8 cellular contexts compared by ENCODE assay signal in genomic region chr11:121723261-121723741, GRCh38.
DNase-seq lines count a peak whose midpoint lies in the region; TF ChIP-seq lines count a peak whose summit lies in the region.

No MANE protein-coding gene starts in this region.

- H3K27me3 ChIP-seq in esophagus squamous epithelium (peaks cover 0 to 18% (median 0%) of the 10 kb centered on the region in 4 donors), mucosa of stomach (ENCODE audit: control insufficient read depth, insufficient read depth, low read length) (peaks cover 10% of the 10 kb centered on the region), tibial nerve (no peaks in the 10 kb centered on the region)

- no peak for TF ChIP-seq CTCF in esophagus squamous epithelium (IDR thresholded peaks at IDR 0.05)
- TF ChIP-seq CTCF in tibial nerve (IDR thresholded peaks at IDR 0.05): no peak
- no peak for TF ChIP-seq CTCF in OCI-LY7 (conservative IDR thresholded peaks at IDR 0.05; ENCODE audit: low read length)

- CTCF ChIA-PET in OCI-LY7 (lab: Charles Lee; ENCODE audit: unreplicated experiment): no interaction called here

- no peak overlapping the region for H2AFZ ChIP-seq in OCI-LY7 (ENCODE audit: low read length)

- POLR2A ChIA-PET in OCI-LY7 (lab: Charles Lee): no interaction called here

- intact Hi-C loops in esophagus squamous epithelium (cut with DNase I) (no loop called here), OCI-LY7 (cut with micrococcal nuclease; ENCODE audit: unreplicated experiment) (no loop called here)

- peak overlapping the region; percentile 8 to 65 (median 40) for H3K4me3 ChIP-seq in esophagus squamous epithelium
- H3K4me3 ChIP-seq in mucosa of stomach (ENCODE audit: low read length): peak overlapping the region; percentile 19
- H3K4me3 ChIP-seq in tibial nerve: peak overlapping the region; percentile 41 to 61 (median 47)
- no peak overlapping the region for H3K4me3 ChIP-seq in OCI-LY7 (ENCODE audit: low read depth, low read length, poor library complexity, severe bottlenecking)

- H3K4me1 ChIP-seq in esophagus squamous epithelium: peaks cover 5 to 20% (median 15%) of the 10 kb centered on the region in 3 donors
- peaks cover 5% of the 10 kb centered on the region for H3K4me1 ChIP-seq in mucosa of stomach (ENCODE audit: control insufficient read depth, insufficient read depth, low read length)
- peaks cover 0 to 25% (median 0%) of the 10 kb centered on the region in 4 donors for H3K4me1 ChIP-seq in tibial nerve
- no peaks in the 10 kb centered on the region for H3K4me1 ChIP-seq in OCI-LY7 (ENCODE audit: insufficient read depth, low read length, poor library complexity, severe bottlenecking)

- peak; percentile 89 for DNase-seq in NCI-H69 (lab: John Stamatoyannopoulos, UW)
- DNase-seq in esophagus squamous epithelium (lab: John Stamatoyannopoulos, UW): no peak
- peak; percentile 30 to 33 for DNase-seq in tibial nerve (ENCODE audit: low spot score in 2 of 2)
- DNase-seq in activated CD4-positive, alpha-beta T cell treated with anti-CD3 and anti-CD28 coated beads, Interleukin-2, amount 50 U/mL, for 4 hours: no peak
- no peak for DNase-seq in foreskin melanocyte
- no peak for DNase-seq in OCI-LY7 (ENCODE audit: low spot score)
- DNase-seq in MV-4-11 (lab: John Stamatoyannopoulos, UW): no peak

- H3K27ac ChIP-seq in esophagus squamous epithelium: peak overlapping the region; percentile 25 to 89 (median 76)
- peak overlapping the region; percentile 79 to 99 (median 89) for H3K27ac ChIP-seq in tibial nerve
- no peak overlapping the region for H3K27ac ChIP-seq in OCI-LY7 (ENCODE audit: low read depth, low read length, poor library complexity, severe bottlenecking)

- H3K4me2 ChIP-seq in OCI-LY7 (ENCODE audit: low read length): no peak overlapping the region

- peak overlapping the region; percentile 34 for H3K9ac ChIP-seq in mucosa of stomach (ENCODE audit: low read length)

- no peaks in the 10 kb centered on the region for H3K9me2 ChIP-seq in OCI-LY7 (ENCODE audit: insufficient read depth, low read length)

- no peaks in the 10 kb centered on the region for H3K79me2 ChIP-seq in OCI-LY7 (ENCODE audit: insufficient read depth, low read depth, low read length)

- peak in 1 of 2 donors; percentile 18 for TF ChIP-seq EP300 in tibial nerve (IDR thresholded peaks at IDR 0.05)

- BruUV-seq in OCI-LY7 (replicated peaks; lab: Mats Ljungman, UMichigan): no TSS peak

- H3K9me3 ChIP-seq in esophagus squamous epithelium (no peaks in the 10 kb centered on the region), mucosa of stomach (ENCODE audit: control insufficient read depth, low read length) (no peaks in the 10 kb centered on the region), tibial nerve (no peaks in the 10 kb centered on the region), OCI-LY7 (ENCODE audit: low read length) (no peaks in the 10 kb centered on the region)

- H4K20me1 ChIP-seq in OCI-LY7 (ENCODE audit: insufficient read depth, low read length): no peaks in the 10 kb centered on the region

- H3K36me3 ChIP-seq in esophagus squamous epithelium (no peaks in the 10 kb centered on the region), mucosa of stomach (ENCODE audit: control insufficient read depth, insufficient read depth, low read length) (no peaks in the 10 kb centered on the region), tibial nerve (no peaks in the 10 kb centered on the region), OCI-LY7 (ENCODE audit: insufficient read depth, low read length) (no peaks in the 10 kb centered on the region)

- no peak for TF ChIP-seq POLR2A in esophagus squamous epithelium (IDR thresholded peaks at IDR 0.05)
- peak in 1 of 2 donors; percentile 27 for TF ChIP-seq POLR2A in tibial nerve (IDR thresholded peaks at IDR 0.05)

- WGBS in esophagus squamous epithelium, 2 donors: 20 to 25% methylated on average over 14 to 15 of the region's 15 CpGs
- WGBS in tibial nerve, 2 donors: 15 to 18% methylated on average over 15 of the region's 15 CpGs

Comparison
In these comparisons a context has a peak if more than half of its experiments do, and no peak if none do; other contexts are left out.
1. DNase-seq: peak in NCI-H69 (single experiment) and tibial nerve (2 of 2); none in esophagus squamous epithelium (single experiment), activated CD4-positive, alpha-beta T cell treated with anti-CD3 and anti-CD28 coated beads, Interleukin-2, amount 50 U/mL, for 4 hours (0 of 2), foreskin melanocyte (single experiment), OCI-LY7 (single experiment) and MV-4-11 (single experiment).